ENCODE assay signal across 2 cellular contexts in genomic region chr7:19107142-19107391, GRCh38.
A peak's percentile ranks its signal among the peaks of the same experiment; 100 is the strongest.
TF ChIP-seq lines count a peak whose summit lies in the region.

No MANE protein-coding gene starts in this region.

TF ChIP-seq in IMR-90, 13 proteins besides CTCF, POLR2A, EP300 and RAD21:
- no peak for TF ChIP-seq RCOR1 (IDR thresholded peaks at IDR 0.05; ENCODE audit: insufficient replicate concordance, low read length)
- no peak for TF ChIP-seq NFE2L2 (IDR thresholded peaks at IDR 0.05; ENCODE audit: low read depth, low read length)
- TF ChIP-seq MAFK (IDR thresholded peaks at IDR 0.05; ENCODE audit: low read depth, low read length) = no peak
- TF ChIP-seq ELK1 (IDR thresholded peaks at IDR 0.05; ENCODE audit: borderline replicate concordance, low read depth, low read length) = no peak
- TF ChIP-seq RFX5 (IDR thresholded peaks at IDR 0.05; ENCODE audit: low read depth, low read length) = no peak
- TF ChIP-seq BHLHE40 (IDR thresholded peaks at IDR 0.05; ENCODE audit: low read depth, low read length) = no peak
- TF ChIP-seq CEBPB (IDR thresholded peaks at IDR 0.05; ENCODE audit: low read depth, low read length) = no peak
- no peak for TF ChIP-seq MXI1 (IDR thresholded peaks at IDR 0.05; ENCODE audit: borderline replicate concordance, low read depth, low read length)
- no peak for TF ChIP-seq MAZ (IDR thresholded peaks at IDR 0.05; ENCODE audit: borderline replicate concordance, low read depth, low read length)
- no peak for TF ChIP-seq USF2 (IDR thresholded peaks at IDR 0.05; ENCODE audit: low read depth, low read length)
- no peak for TF ChIP-seq CHD1 (IDR thresholded peaks at IDR 0.05; ENCODE audit: low read depth, low read length)
- TF ChIP-seq FOS (IDR thresholded peaks at IDR 0.05; ENCODE audit: low read depth, low read length) = no peak
- no peak for TF ChIP-seq SMC3 (IDR thresholded peaks at IDR 0.05; ENCODE audit: low read depth, low read length)

TF ChIP-seq in H1, 55 proteins besides CTCF, POLR2A, EP300 and RAD21:
- TF ChIP-seq EZH2 (IDR thresholded peaks at IDR 0.05; ENCODE audit: low read depth, low read length, severe bottlenecking) (peak; percentile 66), POLR2AphosphoS5 (IDR thresholded peaks at IDR 0.05; ENCODE audit: low read depth, low read length) (no peak)
